ENCODE assay signal across 1 cellular context in the genomic region with DNA sequence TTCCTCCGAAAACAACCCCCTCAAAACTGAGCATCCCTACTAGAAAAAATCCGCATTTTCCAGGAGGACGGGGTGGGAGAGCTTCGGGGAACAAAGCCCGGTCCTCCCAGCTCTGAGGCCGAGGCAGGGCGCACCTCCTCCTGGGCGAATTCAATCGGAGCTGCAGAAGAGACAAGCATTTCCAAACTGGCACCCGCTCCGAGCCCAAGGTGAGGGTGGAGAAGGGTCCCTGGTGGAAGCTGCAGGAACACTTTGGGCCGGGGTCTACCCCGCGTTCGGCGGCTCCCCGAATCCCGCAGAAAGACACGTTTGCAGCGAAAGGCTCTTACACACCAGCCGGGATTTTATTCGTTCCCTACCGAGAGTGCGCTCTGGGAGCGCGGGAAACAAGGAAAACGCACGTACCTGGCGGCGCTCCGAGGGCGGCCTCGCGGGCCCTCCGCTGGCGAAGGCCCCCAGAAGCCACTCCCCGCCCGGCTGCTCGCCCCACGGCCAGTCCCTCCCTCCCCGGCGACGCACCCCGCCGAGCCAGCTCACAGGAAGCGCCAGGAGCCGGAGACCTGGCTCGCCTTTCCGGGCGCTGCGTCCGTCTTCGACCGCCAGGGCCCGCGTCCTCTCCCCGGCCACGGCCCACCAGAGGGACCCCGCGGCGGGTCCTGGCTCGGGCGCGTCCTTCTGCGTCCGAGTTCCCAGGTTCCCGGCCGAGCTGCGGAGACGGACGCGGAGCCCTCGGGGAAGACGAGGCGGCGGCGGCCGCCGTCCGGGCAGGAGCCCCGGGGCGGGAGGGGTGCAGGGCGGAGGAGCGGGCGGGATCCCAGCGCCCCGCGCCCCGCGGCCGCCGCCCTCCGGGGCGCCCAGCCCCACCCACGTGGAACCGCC.
A peak's percentile ranks its signal among the peaks of the same experiment; 100 is the strongest.
TF ChIP-seq lines count a peak whose summit lies in the region.

No MANE protein-coding gene starts in this region.

TF ChIP-seq in H1, 55 proteins besides CTCF, POLR2A, EP300 and RAD21:
- TF ChIP-seq SIRT6 (IDR thresholded peaks at IDR 0.05; ENCODE audit: low read length) (no peak), RBBP5 (IDR thresholded peaks at IDR 0.05; ENCODE audit: borderline replicate concordance, low read depth, low read length) (peak; percentile 29; the same call in 1 of the 2 replicates), CREB1 (IDR thresholded peaks at IDR 0.05) (peak; percentile 28; the same call in 1 of the 2 replicates), SP1 (IDR thresholded peaks at IDR 0.05; ENCODE audit: low read depth, low read length) (0 out of 2 replicates have a peak, but pooled peaks have one; percentile 15), CHD2 (IDR thresholded peaks at IDR 0.05; ENCODE audit: low read length) (no peak), SIN3A (conservative IDR thresholded peaks at IDR 0.05 in 1 of 2, IDR thresholded peaks at IDR 0.05 in 1 of 2; ENCODE audit: low read depth in 1 of 2, low read length in 2 of 2) (peak in 1 of 2 experiments; percentile 75; a peak in 2 of 4 replicates), KDM1A (IDR thresholded peaks at IDR 0.05; ENCODE audit: borderline replicate concordance, low read length) (no peak), TAF1 (IDR thresholded peaks at IDR 0.05; ENCODE audit: low read depth, low read length) (0 out of 2 replicates have a peak, but pooled peaks have one; percentile 24), SRF (IDR thresholded peaks at IDR 0.05; ENCODE audit: low read depth, low read length) (no peak), PHF8 (conservative IDR thresholded peaks at IDR 0.05; ENCODE audit: low read depth, low read length) (peak; percentile 39), GTF2F1 (IDR thresholded peaks at IDR 0.05; ENCODE audit: borderline replicate concordance, low read depth, low read length) (no peak), SUZ12 (IDR thresholded peaks at IDR 0.05; ENCODE audit: low read length) (peak; percentile 53; the same call in 1 of the 2 replicates), POLR2AphosphoS5 (IDR thresholded peaks at IDR 0.05; ENCODE audit: low read depth, low read length) (0 out of 2 replicates have a peak, but pooled peaks have one; percentile 8), GABPA (IDR thresholded peaks at IDR 0.05; ENCODE audit: borderline replicate concordance, insufficient read depth, low read length) (peak; percentile 73), EZH2 (IDR thresholded peaks at IDR 0.05; ENCODE audit: low read depth, low read length, severe bottlenecking) (peak; percentile 31)
- TF ChIP-seq, protein P1, sequence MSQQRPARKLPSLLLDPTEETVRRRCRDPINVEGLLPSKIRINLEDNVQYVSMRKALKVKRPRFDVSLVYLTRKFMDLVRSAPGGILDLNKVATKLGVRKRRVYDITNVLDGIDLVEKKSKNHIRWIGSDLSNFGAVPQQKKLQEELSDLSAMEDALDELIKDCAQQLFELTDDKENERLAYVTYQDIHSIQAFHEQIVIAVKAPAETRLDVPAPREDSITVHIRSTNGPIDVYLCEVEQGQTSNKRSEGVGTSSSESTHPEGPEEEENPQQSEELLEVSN (IDR thresholded peaks at IDR 0.05): peak; percentile 95
